Comparison of ENCODE assay signal across 8 cellular contexts in the genomic region with DNA sequence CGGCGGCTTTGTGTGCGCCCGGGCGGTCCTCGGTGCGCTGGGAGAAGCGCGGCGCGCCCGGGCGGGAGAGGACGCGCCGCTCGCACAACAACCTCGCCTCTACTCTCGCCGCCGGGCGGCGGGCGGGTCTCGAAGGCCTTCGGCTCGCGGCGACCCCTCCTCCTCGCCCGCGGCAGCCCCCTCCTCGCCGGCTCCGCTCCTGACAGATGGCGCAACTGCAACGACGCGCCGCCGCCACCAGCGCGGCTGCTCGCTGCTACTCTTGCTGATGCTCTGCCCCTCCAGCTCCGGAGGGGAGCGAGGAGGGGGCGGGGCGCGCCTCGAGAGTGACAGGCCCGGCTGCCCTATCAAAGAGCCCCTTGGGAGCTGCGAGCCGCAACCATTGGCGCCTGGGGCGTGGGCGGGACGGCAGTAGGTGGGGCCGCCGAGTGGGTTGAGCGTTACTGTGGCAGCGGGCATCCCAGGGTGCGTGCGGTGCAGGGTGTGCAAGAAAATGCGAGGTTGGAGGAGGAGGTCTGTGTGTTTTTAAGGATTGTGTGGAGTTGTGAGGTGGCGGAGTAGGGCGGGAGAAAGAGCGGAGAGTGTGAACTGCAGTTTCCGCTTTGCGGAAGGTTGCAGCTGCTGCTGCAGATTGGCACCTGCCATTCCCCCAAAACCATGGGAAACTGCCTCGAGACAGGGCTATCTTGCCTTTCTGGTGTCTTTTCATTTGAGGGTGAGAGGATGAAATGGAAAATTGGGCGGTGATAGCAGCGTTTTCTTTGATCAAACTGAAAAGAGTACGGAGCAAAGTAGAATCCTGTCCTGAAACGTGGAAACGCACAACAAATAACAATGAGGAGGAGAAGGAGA. TPM values are rescaled to one million over a fixed set of nuclear protein-coding genes. Genes with fewer than 3 reads are reported as not detected.
DNase-seq lines count a peak whose midpoint lies in the region; ATAC-seq and TF ChIP-seq lines count a peak whose summit lies in the region.

A gene (minus strand): TSS at position 275 of the 852 bp plus-strand sequence. CDS start 153,401 bp downstream, outside the sequence.

- BruUV-seq in Panc1 (replicated peaks; lab: Mats Ljungman, UMichigan) = no TSS peak

- peak; percentile 33 for TF ChIP-seq CTCF in Panc1 (IDR thresholded peaks at IDR 0.05)

- H3K27me3 ChIP-seq in Panc1 (ENCODE audit: control insufficient read depth, insufficient read depth, low read length) (peaks cover 51% of the 10 kb centered on the region), muscle layer of duodenum (ENCODE audit: low read depth, low read length) (no peaks in the 10 kb centered on the region)

- in situ Hi-C loops in Panc1 (cut with HindIII; ENCODE audit: low pct_unique_long_range_greater_than_20kb, low sequenced_read_pairs) = no loop called here

- peaks cover 35% of the 10 kb centered on the region for H3K4me1 Mint-ChIP-seq in activated T-cell treated with anti-CD3 and anti-CD28 coated beads, Interleukin-2, amount 50 U/mL, for 4 hours (ENCODE audit: low read depth)

- DNase-seq in DMS153 (lab: John Stamatoyannopoulos, UW) (peak; percentile 96), KG1 (lab: John Stamatoyannopoulos, UW) (peak; percentile 89), Panc1 (ENCODE audit: low read depth, low spot score) (peak; percentile 53)
- DNase-seq in activated T-cell treated with anti-CD3 and anti-CD28 coated beads, Interleukin-2, amount 50 U/mL, for 4 hours = peak; percentile 100
- DNase-seq in stimulated activated CD8-positive, alpha-beta memory T cell treated with anti-CD3 and anti-CD28 coated beads, Interleukin-7, amount 100 ng/mL, for 4 hours (ENCODE audit: low read depth in 2 of 2) = peak; percentile 98 to 100

- H3K4me3 Mint-ChIP-seq in activated T-cell treated with anti-CD3 and anti-CD28 coated beads, Interleukin-2, amount 50 U/mL, for 4 hours = peak within 1 kb of the TSS; percentile 98

- CTCF ChIA-PET in Panc1 (lab: Charles Lee) = no interaction called here

- H3K4me3 ChIP-seq in Panc1 (ENCODE audit: low read depth in 2 of 2, low read length in 2 of 2) (peak within 1 kb of the TSS; percentile 47 to 87), muscle layer of duodenum (ENCODE audit: low read depth in 1 of 2, low read length in 2 of 2) (peak within 1 kb of the TSS; percentile 68 to 88)

- intact Hi-C loops in Panc1 (cut with micrococcal nuclease; ENCODE audit: unreplicated experiment) = no loop called here

- no peaks in the 10 kb centered on the region for H3K9me3 Mint-ChIP-seq in activated T-cell treated with anti-CD3 and anti-CD28 coated beads, Interleukin-2, amount 50 U/mL, for 4 hours

- ATAC-seq in GM21723 (IDR thresholded peaks at IDR 0.05; ENCODE audit: unreplicated experiment) (peak; percentile 98), Panc1 (peak; percentile 100), esophagus mucosa (peak; percentile 100)
- peak; percentile 88 to 91 for ATAC-seq in activated T-cell treated with anti-CD3 and anti-CD28 coated beads, Interleukin-2, amount 50 U/mL, for 4 hours

- no peaks in the 10 kb centered on the region for H3K27me3 Mint-ChIP-seq in activated T-cell treated with anti-CD3 and anti-CD28 coated beads, Interleukin-2, amount 50 U/mL, for 4 hours (ENCODE audit: low read depth)

- POLR2A ChIA-PET in Panc1 (lab: Charles Lee) = no interaction called here

- H3K9me3 ChIP-seq in Panc1 (ENCODE audit: control insufficient read depth, insufficient read depth, low read depth, low read length) = no peaks in the 10 kb centered on the region
- H3K9me3 ChIP-seq in muscle layer of duodenum (ENCODE audit: control insufficient read depth in 1 of 2, low read length in 2 of 2) = no peaks in the 10 kb centered on the region

- peaks cover 16% of the 10 kb centered on the region for H3K36me3 Mint-ChIP-seq in activated T-cell treated with anti-CD3 and anti-CD28 coated beads, Interleukin-2, amount 50 U/mL, for 4 hours (ENCODE audit: insufficient read depth)

- H3K36me3 ChIP-seq in Panc1 (ENCODE audit: control insufficient read depth, insufficient read depth, low read length) (no peaks in the 10 kb centered on the region), muscle layer of duodenum (ENCODE audit: control insufficient read depth in 1 of 2, insufficient read depth in 2 of 2, low read length in 2 of 2) (no peaks in the 10 kb centered on the region)

- no peak within 1 kb of the TSS for H3K27ac ChIP-seq in Panc1 (ENCODE audit: low read length)
- no peak within 1 kb of the TSS for H3K27ac ChIP-seq in muscle layer of duodenum (ENCODE audit: low read length)

- H3K4me1 ChIP-seq in Panc1 (ENCODE audit: control insufficient read depth, insufficient read depth, low read length) = peaks cover 12% of the 10 kb centered on the region
- peaks cover 0 to 6% of the 10 kb centered on the region in 2 donors for H3K4me1 ChIP-seq in muscle layer of duodenum (ENCODE audit: control insufficient read depth in 1 of 2, insufficient read depth in 2 of 2, low read length in 2 of 2)

RNA-seq across cellular contexts. Expression of the gene that starts here (rescaled TPM):
- total RNA-seq in Panc1 (2021; ENCODE audit: unreplicated experiment) (4.2 TPM), esophagus mucosa (5.2 TPM)
- 5.1 TPM for polyA plus RNA-seq in Panc1 (2012; ENCODE audit: insufficient read length)
- 100 to 1,000 TPM; 481 to 505 (median 485) TPM for total RNA-seq in activated T-cell treated with anti-CD3 and anti-CD28 coated beads, Interleukin-2, amount 50 U/mL, for 4 hours

Comparison
In these comparisons a context has a peak if more than half of its experiments do, and no peak if none do; other contexts are left out.
1. RNA of the gene that starts here (total RNA-seq): 481 to 505 TPM in activated T-cell treated with anti-CD3 and anti-CD28 coated beads, Interleukin-2, amount 50 U/mL, for 4 hours; 5.2 TPM in esophagus mucosa (single experiment) and 4.2 TPM in Panc1 (single experiment); every median in the first group is over 10 times any median in the second.
2. Peak in every context shown above with its lines, with median percentiles within 50 percentile points of each other: DNase-seq and ATAC-seq.